37 cellular contexts compared by ENCODE assay signal in the genomic region with DNA sequence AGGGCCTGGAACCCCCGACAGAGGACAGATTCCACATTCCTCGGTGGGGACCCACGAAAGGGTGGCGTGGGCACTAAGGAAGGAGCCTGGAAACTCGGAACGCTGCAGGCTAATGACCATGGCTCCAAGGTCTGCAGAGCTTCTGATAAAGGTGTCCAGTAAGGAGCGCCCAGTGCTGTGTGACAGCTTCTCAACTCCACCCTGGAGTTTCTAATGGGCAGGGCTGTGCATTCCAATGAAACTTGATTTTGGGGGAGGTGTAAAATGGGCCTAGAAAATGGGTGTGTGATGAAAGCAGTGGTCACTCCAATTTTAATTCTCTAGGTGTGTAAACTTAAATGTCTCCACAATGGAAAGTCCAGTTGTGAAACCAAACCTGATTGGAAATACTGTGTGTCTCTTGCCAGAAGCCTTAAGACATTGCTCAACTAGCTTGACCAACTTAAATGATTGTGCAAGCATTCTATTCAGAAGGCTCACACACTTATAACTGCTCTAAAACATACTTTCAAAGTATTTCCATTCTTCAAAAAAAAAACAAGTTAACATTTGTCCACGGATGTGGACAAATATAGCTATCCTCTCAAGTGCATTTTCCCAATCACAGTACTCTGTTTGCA. TPM values are rescaled to one million over a fixed set of nuclear protein-coding genes. Genes with fewer than 3 reads are reported as not detected.
DNase-seq lines count a peak whose midpoint lies in the region; ATAC-seq, FAIRE-seq and TF ChIP-seq lines count a peak whose summit lies in the region.
"Had no signal": no experiment of that assay in that cellular context is flagged by ENCODE, and none has a peak within 500 bp of the region (broad histone marks: within the 10 kb centered on the region; RNA-seq: fewer than 3 reads in every experiment).

No MANE protein-coding gene starts in this region.

- no peak for TF ChIP-seq POLR2A in erythroblast (IDR thresholded peaks at IDR 0.05; ENCODE audit: low read length)

- peak; percentile 38 for ATAC-seq in omental fat pad (ENCODE audit: low FRiP score)
- ATAC-seq: activated CD4-positive, alpha-beta T cell treated with anti-CD3 and anti-CD28 coated beads for 36 hours; activated CD8-positive, alpha-beta T cell treated with anti-CD3 and anti-CD28 coated beads for 36 hours; activated T-helper 17 cell treated with anti-CD3 and anti-CD28 coated beads, Interleukin-2, amount 50 U/mL, for 72 hours; esophagus mucosa; left lobe of liver; right lobe of liver had no signal

- no peak overlapping the region for H3K4me3 ChIP-seq in fibroblast of mammary gland (ENCODE audit: control insufficient read depth, low read depth, low read length)
- H3K4me3 ChIP-seq: BLaER1 treated with 17β-estradiol and CSF1 and Interleukin-3, amounts not matched to agents 10 nM and 100 nM; cardiac muscle cell; MG63; Peyer's patch; right lobe of liver; tibial nerve had no signal

- peak; percentile 15 for DNase-seq in AG20443 (ENCODE audit: low spot score)
- DNase-seq in MV-4-11 (lab: John Stamatoyannopoulos, UW), result peak; percentile 37
- peak; percentile 73 for DNase-seq in fibroblast of mammary gland (ENCODE audit: low read depth)
- DNase-seq in omental fat pad (ENCODE audit: low spot score), result no peak
- DNase-seq in erythroblast (lab: John Stamatoyannopoulos, UW), result no peak
- no peak for DNase-seq in epidermal melanocyte (ENCODE audit: insufficient read length, low spot score)
- no peak for DNase-seq in stimulated activated CD4-positive, alpha-beta T cell treated with anti-CD3 and anti-CD28 coated beads, Interleukin-4, amount 100 ng/mL, for 24 hours
- no peak for DNase-seq in frontal cortex (ENCODE audit: low spot score in 2 of 2)
- DNase-seq: ACHN; activated CD4-positive, alpha-beta T cell treated with anti-CD3 and anti-CD28 coated beads for 36 hours; activated CD8-positive, alpha-beta T cell treated with anti-CD3 and anti-CD28 coated beads for 36 hours; anterior cingulate cortex; COR-L47; DMS53; glutamatergic neuron; H7; KG1; MG63; NCI-H1436; NCI-H2107; NCI-H82; Peyer's patch; right lobe of liver; SHP77; stimulated activated CD4-positive, alpha-beta T cell treated with anti-CD3 and anti-CD28 coated beads, Interleukin-12 subunit alpha, Interleukin-12 subunit beta, amount 100 ng/mL, for 4 hours; stimulated activated CD4-positive, alpha-beta T cell treated with anti-CD3 and anti-CD28 coated beads, Interleukin-4, amount 100 ng/mL, for 4 hours had no signal

- no peak for FAIRE-seq in frontal cortex (lab: Jason Lieb, UNC)
- FAIRE-seq: islet of Langerhans had no signal

- TF ChIP-seq CTCF in fibroblast of mammary gland (conservative IDR thresholded peaks at IDR 0.05; ENCODE audit: control insufficient read depth, insufficient read depth, low read depth, low read length) (no peak), omental fat pad (IDR thresholded peaks at IDR 0.05) (no peak)

RNA-seq across cellular contexts. Expression of a gene that starts 52.1 kb away (rescaled TPM):
- total RNA-seq in omental fat pad, result not detected
- not detected for total RNA-seq in frontal cortex
- total RNA-seq: activated CD4-positive, alpha-beta T cell treated with anti-CD3 and anti-CD28 coated beads for 36 hours; activated CD8-positive, alpha-beta T cell treated with anti-CD3 and anti-CD28 coated beads for 36 hours; activated T-helper 17 cell treated with anti-CD3 and anti-CD28 coated beads, Interleukin-2, amount 50 U/mL, for 72 hours; cardiac muscle cell; esophagus mucosa; G401; H7; left lobe of liver; myocyte; NCI-H460; Peyer's patch; progenitor cell of endocrine pancreas; right lobe of liver had no signal

Comparison
In these comparisons a context has a peak if more than half of its experiments do, and no peak if none do; other contexts are left out.
1. DNase-seq: peak in AG20443 (single experiment), MV-4-11 (single experiment) and fibroblast of mammary gland (single experiment); none in omental fat pad (single experiment), erythroblast (0 of 2), epidermal melanocyte (single experiment), stimulated activated CD4-positive, alpha-beta T cell treated with anti-CD3 and anti-CD28 coated beads, Interleukin-4, amount 100 ng/mL, for 24 hours (single experiment) and frontal cortex (0 of 2).